9 cellular contexts compared by ENCODE assay signal in the genomic region with DNA sequence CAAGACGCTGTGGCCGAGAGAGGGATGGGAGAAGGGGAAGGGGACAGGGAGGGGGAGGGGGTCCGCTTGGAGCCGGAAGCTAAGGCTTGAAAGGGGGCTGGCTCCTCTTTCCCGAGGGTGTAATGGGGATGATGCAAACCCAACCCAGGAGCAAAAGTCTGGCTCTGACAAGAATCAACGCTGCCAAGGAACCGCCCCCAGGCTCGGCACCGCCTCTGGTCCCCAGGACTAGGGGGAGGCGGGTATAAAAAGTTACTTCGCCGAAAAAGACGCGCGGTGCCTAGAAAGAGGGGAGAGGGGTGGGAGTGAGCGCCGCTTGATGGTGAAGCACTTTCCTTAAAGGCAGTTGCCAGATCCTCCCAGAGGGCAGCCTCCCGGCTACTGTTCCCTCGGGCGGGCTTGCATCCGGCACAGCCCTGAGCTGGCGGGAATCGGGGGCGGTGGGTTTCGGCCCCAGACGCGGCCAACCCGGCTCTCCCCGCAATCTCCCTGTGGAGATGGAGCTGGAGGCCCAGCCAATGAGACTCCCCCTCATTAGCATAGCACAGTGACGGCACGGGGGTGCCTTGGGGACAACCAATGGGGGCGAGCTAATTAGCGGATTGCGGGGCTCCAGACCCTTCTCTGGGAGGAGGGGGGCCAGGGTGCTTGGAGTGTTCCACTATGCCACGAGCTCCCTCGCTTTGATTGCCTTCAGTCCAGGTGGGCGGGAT. TPM values are rescaled to one million over a fixed set of nuclear protein-coding genes. Genes with fewer than 3 reads are reported as not detected.
DNase-seq lines count a peak whose midpoint lies in the region; ATAC-seq and TF ChIP-seq lines count a peak whose summit lies in the region.
"Had no signal": no experiment of that assay in that cellular context is flagged by ENCODE, and none has a peak within 500 bp of the region (broad histone marks: within the 10 kb centered on the region; RNA-seq: fewer than 3 reads in every experiment).

KCNT2 (minus strand) TSS at position 40 of the 713 bp plus-strand sequence. CDS start 131 bp downstream, outside the sequence.

- H3K4me3 Mint-ChIP-seq in endodermal cell: peak within 1 kb of the TSS; percentile 88

- H3K27ac ChIP-seq in endodermal cell (ENCODE audit: low read depth, low read length): peak within 1 kb of the TSS; percentile 96
- peak within 1 kb of the TSS; percentile 63 for H3K27ac ChIP-seq in lower lobe of right lung
- peak within 1 kb of the TSS; percentile 45 for H3K27ac ChIP-seq in thoracic aorta
- H3K27ac ChIP-seq: epithelial cell of prostate had no signal

- H3K27me3 Mint-ChIP-seq in endodermal cell (ENCODE audit: insufficient read depth): no peaks in the 10 kb centered on the region

- peak within 1 kb of the TSS; percentile 86 for H3K27ac Mint-ChIP-seq in endodermal cell

- H3K9me3 ChIP-seq in BE2C: no peaks in the 10 kb centered on the region
- no peaks in the 10 kb centered on the region for H3K9me3 ChIP-seq in endodermal cell (ENCODE audit: control insufficient read depth, low read length)
- H3K9me3 ChIP-seq in lower lobe of right lung: no peaks in the 10 kb centered on the region
- H3K9me3 ChIP-seq in thoracic aorta: no peaks in the 10 kb centered on the region

- no peaks in the 10 kb centered on the region for H3K9me3 Mint-ChIP-seq in endodermal cell

- DNase-seq in BE2C: peak; percentile 98
- peak; percentile 5 for DNase-seq in RPMI8226
- DNase-seq in endodermal cell: peak; percentile 98
- peak; percentile 53 for DNase-seq in lower lobe of right lung
- DNase-seq in thoracic aorta (ENCODE audit: low spot score): no peak
- DNase-seq in cerebellar nuclear complex (lab: John Stamatoyannopoulos, UW): no peak
- no peak for DNase-seq in SW 1271 (lab: John Stamatoyannopoulos, UW)

- H3K4me1 ChIP-seq in BE2C (peaks cover 5% of the 10 kb centered on the region), endodermal cell (ENCODE audit: control insufficient read depth, insufficient read depth, low read length) (no peaks in the 10 kb centered on the region), lower lobe of right lung (no peaks in the 10 kb centered on the region), thoracic aorta (ENCODE audit: control insufficient read depth in 1 of 2, low read depth in 2 of 2) (peaks cover 0 to 8% of the 10 kb centered on the region in 2 donors)

- no peaks in the 10 kb centered on the region for H3K36me3 ChIP-seq in BE2C
- H3K36me3 ChIP-seq in endodermal cell (ENCODE audit: control insufficient read depth, insufficient read depth, low read length): no peaks in the 10 kb centered on the region
- no peaks in the 10 kb centered on the region for H3K36me3 ChIP-seq in lower lobe of right lung
- H3K36me3 ChIP-seq in thoracic aorta: no peaks in the 10 kb centered on the region

- no peaks in the 10 kb centered on the region for H3K36me3 Mint-ChIP-seq in endodermal cell (ENCODE audit: low read depth)

- 0 to 10% methylated on average over 2 to 37 of the region's 37 CpGs for WGBS in endodermal cell (ENCODE audit: insufficient coverage in 1 of 2, insufficient read length in 1 of 2), 2 experiments

- peak; percentile 22; the same call in 1 of the 2 replicates for TF ChIP-seq CTCF in BE2C (IDR thresholded peaks at IDR 0.05; ENCODE audit: low read depth, low read length)
- TF ChIP-seq CTCF in endodermal cell (conservative IDR thresholded peaks at IDR 0.05): no peak
- no peak for TF ChIP-seq CTCF in lower lobe of right lung (IDR thresholded peaks at IDR 0.05)
- TF ChIP-seq CTCF in thoracic aorta (IDR thresholded peaks at IDR 0.05): no peak

- peak; percentile 38 for ATAC-seq in HG02870 (IDR thresholded peaks at IDR 0.05; ENCODE audit: unreplicated experiment)
- ATAC-seq in lower lobe of right lung: peak; percentile 82 to 89
- ATAC-seq in thoracic aorta (ENCODE audit: insufficient number of reproducible peaks, low FRiP score, low read depth): peak; percentile 38

- peaks cover 27% of the 10 kb centered on the region for H3K4me1 Mint-ChIP-seq in endodermal cell

- H3K9ac ChIP-seq in endodermal cell (ENCODE audit: extremely low read depth, low read length, poor library complexity, severe bottlenecking): peak within 1 kb of the TSS; percentile 76

- H3K4me3 ChIP-seq in BE2C (ENCODE audit: low read depth, low read length) (peak within 1 kb of the TSS; percentile 99), endodermal cell (ENCODE audit: low read length) (peak within 1 kb of the TSS; percentile 99), lower lobe of right lung (peak within 1 kb of the TSS; percentile 57), thoracic aorta (peak within 1 kb of the TSS; percentile 71)

- intact Hi-C loops in lower lobe of right lung (cut with DNase I): no loop called here

- H3K27me3 ChIP-seq in BE2C (no peaks in the 10 kb centered on the region), endodermal cell (ENCODE audit: control insufficient read depth, insufficient read depth, low read length, poor library complexity, severe bottlenecking) (no peaks in the 10 kb centered on the region), lower lobe of right lung (ENCODE audit: low read depth) (no peaks in the 10 kb centered on the region), thoracic aorta (replicated peaks; ENCODE audit: insufficient read depth) (no peaks in the 10 kb centered on the region)

RNA-seq across cellular contexts. Expression of gene KCNT2, which starts in this region (rescaled TPM):
- 5.5 TPM for polyA plus RNA-seq in BE2C (2012; ENCODE audit: insufficient read depth, insufficient read length, low read depth)
- total RNA-seq in endodermal cell: 10 to 100 TPM in 1 of 2 donors, 1 to 10 TPM in 1; 9.1 to 12.1 TPM
- 11.0 TPM for polyA plus RNA-seq in endodermal cell (2013, experiment 1 of 2)
- 10.7 TPM for polyA plus RNA-seq in endodermal cell (2013, experiment 2 of 2)
- 3.7 TPM for total RNA-seq in lower lobe of right lung
- 10 to 100 TPM; 15.6 to 23.6 TPM for total RNA-seq in thoracic aorta

Comparison
In these comparisons a context has a peak if more than half of its experiments do, and no peak if none do; other contexts are left out.
1. DNase-seq: peak in BE2C (single experiment), RPMI8226 (single experiment), endodermal cell (single experiment) and lower lobe of right lung (single experiment); none in thoracic aorta (single experiment), cerebellar nuclear complex (0 of 2) and SW 1271 (0 of 2).
2. H3K27ac ChIP-seq: peak in every context shown above with its lines; median percentile 96 in endodermal cell; 63 in lower lobe of right lung; 45 in thoracic aorta.
3. Peak in every context shown above with its lines, with median percentiles within 50 percentile points of each other: H3K4me3 ChIP-seq and ATAC-seq.